30 cellular contexts compared by ENCODE assay signal in the genomic region with DNA sequence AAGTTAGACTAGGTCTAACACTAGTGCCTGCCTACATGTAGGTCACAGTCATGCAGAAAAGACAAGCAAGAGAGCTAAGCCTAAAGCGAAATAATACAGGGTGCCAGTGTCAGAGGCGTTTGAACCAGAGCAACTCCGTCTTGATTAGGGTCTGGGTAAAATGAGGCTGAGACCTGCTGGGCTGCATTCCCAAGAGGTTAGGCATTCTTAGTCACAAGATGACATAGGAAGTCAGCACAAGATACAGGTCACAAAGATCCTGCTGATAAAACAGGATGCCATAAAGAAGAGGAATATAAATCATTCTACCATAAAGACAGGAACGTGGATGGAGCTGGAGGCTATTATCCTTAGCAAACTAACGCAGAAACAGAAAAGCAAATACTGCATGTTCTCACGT.
DNase-seq lines count a peak whose midpoint lies in the region; ATAC-seq and TF ChIP-seq lines count a peak whose summit lies in the region.
"Had no signal": no experiment of that assay in that cellular context is flagged by ENCODE, and none has a peak within 500 bp of the region (broad histone marks: within the 10 kb centered on the region; RNA-seq: fewer than 3 reads in every experiment).

No MANE protein-coding gene starts in this region.

- H3K79me2 ChIP-seq in GM23338 (replicated peaks; ENCODE audit: insufficient read depth) = peaks cover 6% of the 10 kb centered on the region; the same call in 1 of the 2 replicates

- H3K4me3 ChIP-seq in Caco-2 (ENCODE audit: low read depth, low read length) (no peak overlapping the region), GM23338 (no peak overlapping the region)
- H3K4me3 ChIP-seq: GM23248, sigmoid colon, thyroid gland had no signal

- no peak overlapping the region for H3K27ac ChIP-seq in GM23338 (ENCODE audit: low read depth)
- H3K27ac ChIP-seq in VCaP = peak overlapping the region; percentile 96
- H3K27ac ChIP-seq: brain microvascular endothelial cell, GM23248, sigmoid colon, thyroid gland, WERI-Rb-1 had no signal

- H3K27me3 Mint-ChIP-seq in Caco-2 (ENCODE audit: insufficient read depth, unreplicated experiment) (no peaks in the 10 kb centered on the region), GM23338 (ENCODE audit: insufficient read depth, low read depth, poor library complexity) (no peaks in the 10 kb centered on the region), mesothelial cell of epicardium (ENCODE audit: low read depth) (no peaks in the 10 kb centered on the region)
- H3K27me3 Mint-ChIP-seq in natural killer cell treated with Interleukin-12 subunit alpha and Interleukin-12 subunit beta and Interleukin-15 and Interleukin-18, amount 100 ng/mL, for 72 hours = peaks cover 0 to 10% of the 10 kb centered on the region in 2 donors
- H3K27me3 Mint-ChIP-seq: progenitor cell of endocrine pancreas had no signal

- no TSS peak for BruUV-seq in Caco-2 (replicated peaks; lab: Mats Ljungman, UMichigan)

- H3K27ac Mint-ChIP-seq in Caco-2 (ENCODE audit: unreplicated experiment) (no peak overlapping the region), GM23338 (no peak overlapping the region), mesothelial cell of epicardium (peak overlapping the region; percentile 71)
- no peak overlapping the region for H3K27ac Mint-ChIP-seq in natural killer cell treated with Interleukin-12 subunit alpha and Interleukin-12 subunit beta and Interleukin-15 and Interleukin-18, amount 100 ng/mL, for 72 hours
- H3K27ac Mint-ChIP-seq: activated naive CD4-positive, alpha-beta T cell treated with anti-CD3 and anti-CD28 coated beads, Interleukin-2, amount 50 U/mL, for 24 hours; HFFc6; immature natural killer cell; memory B cell; progenitor cell of endocrine pancreas had no signal

- H3K4me3 Mint-ChIP-seq in Caco-2 (ENCODE audit: unreplicated experiment) = peak overlapping the region; percentile 60
- H3K4me3 Mint-ChIP-seq in GM23338 = no peak overlapping the region
- H3K4me3 Mint-ChIP-seq in mesothelial cell of epicardium = no peak overlapping the region
- no peak overlapping the region for H3K4me3 Mint-ChIP-seq in natural killer cell treated with Interleukin-12 subunit alpha and Interleukin-12 subunit beta and Interleukin-15 and Interleukin-18, amount 100 ng/mL, for 72 hours
- H3K4me3 Mint-ChIP-seq: activated naive CD4-positive, alpha-beta T cell treated with anti-CD3 and anti-CD28 coated beads, Interleukin-2, amount 50 U/mL, for 24 hours; CD8-positive, alpha-beta memory T cell; HFFc6; immature natural killer cell; memory B cell had no signal

- TF ChIP-seq CTCF in Caco-2 (IDR thresholded peaks at IDR 0.05; ENCODE audit: insufficient read depth in 1 of 2, low read depth in 1 of 2, low read length in 1 of 2, severe bottlenecking in 1 of 2, unreplicated experiment in 1 of 2) = no peak
- no peak for TF ChIP-seq CTCF in GM23338 (conservative IDR thresholded peaks at IDR 0.05; ENCODE audit: low read depth in 2 of 2)
- TF ChIP-seq CTCF in VCaP (conservative IDR thresholded peaks at IDR 0.05) = no peak
- no peak for TF ChIP-seq CTCF in mesothelial cell of epicardium (IDR thresholded peaks at IDR 0.05; ENCODE audit: unreplicated experiment)

- H3K4me1 Mint-ChIP-seq in Caco-2 (ENCODE audit: low read depth, unreplicated experiment) (peaks cover 7% of the 10 kb centered on the region), GM23338 (peaks cover 44% of the 10 kb centered on the region), mesothelial cell of epicardium (peaks cover 49% of the 10 kb centered on the region)
- no peaks in the 10 kb centered on the region for H3K4me1 Mint-ChIP-seq in natural killer cell treated with Interleukin-12 subunit alpha and Interleukin-12 subunit beta and Interleukin-15 and Interleukin-18, amount 100 ng/mL, for 72 hours (ENCODE audit: low read depth in 2 of 2)
- H3K4me1 Mint-ChIP-seq: activated naive CD4-positive, alpha-beta T cell treated with anti-CD3 and anti-CD28 coated beads, Interleukin-2, amount 50 U/mL, for 24 hours; CD8-positive, alpha-beta memory T cell; immature natural killer cell; memory B cell had no signal

- DNase-seq in Caco-2 = peak; percentile 26 to 55
- no peak for DNase-seq in GM23338 (ENCODE audit: low spot score)
- no peak for DNase-seq in mesothelial cell of epicardium (ENCODE audit: low spot score in 2 of 2, unreplicated experiment in 2 of 2)
- DNase-seq in iPS-NIHi11 (ENCODE audit: low spot score) = no peak
- DNase-seq in ACHN = no peak
- no peak for DNase-seq in natural killer cell treated with Interleukin-12 subunit alpha and Interleukin-12 subunit beta and Interleukin-15 and Interleukin-18, amount 100 ng/mL, for 72 hours (ENCODE audit: low spot score)
- no peak for DNase-seq in G401 (ENCODE audit: low spot score)
- DNase-seq: activated CD4-positive, alpha-beta T cell treated with anti-CD3 and anti-CD28 coated beads for 4 hours; amygdala; BE2C; brain microvascular endothelial cell; CD8-positive, alpha-beta memory T cell; DMS 273 treated with DMSO at 0.1 percent for 48 hours; GM23248; HFFc6; immature natural killer cell; NCI-H1092 treated with DMSO at 0.1 percent for 48 hours; NCI-H1930; NCI-H524 treated with DMSO at 0.1 percent for 48 hours; nucleus accumbens; SIG-M5; sigmoid colon; stimulated activated CD4-positive, alpha-beta T cell treated with anti-CD3 and anti-CD28 coated beads, Interleukin-4, amount 100 ng/mL, for 1 hour; thyroid gland; WERI-Rb-1 had no signal

- H3F3A ChIP-seq in GM23338 (replicated peaks; ENCODE audit: low read depth) = no peaks in the 10 kb centered on the region

- H3K4me1 ChIP-seq in Caco-2 (peaks cover 13% of the 10 kb centered on the region), GM23338 (ENCODE audit: insufficient read depth) (peaks cover 33% of the 10 kb centered on the region)
- H3K4me1 ChIP-seq: BE2C, sigmoid colon, thyroid gland had no signal

- no peak for ATAC-seq in GM23338
- no peak for ATAC-seq in natural killer cell treated with Interleukin-12 subunit alpha and Interleukin-12 subunit beta and Interleukin-15 and Interleukin-18, amount 100 ng/mL, for 72 hours
- ATAC-seq: left lobe of liver had no signal

- H3K9me2 ChIP-seq in GM23338 (ENCODE audit: insufficient read depth) = no peaks in the 10 kb centered on the region

- H3K9me3 Mint-ChIP-seq in Caco-2 (ENCODE audit: unreplicated experiment) (no peaks in the 10 kb centered on the region), GM23338 (no peaks in the 10 kb centered on the region; the same call in 2 of the 3 replicates), mesothelial cell of epicardium (peaks cover 37% of the 10 kb centered on the region)
- H3K9me3 Mint-ChIP-seq in natural killer cell treated with Interleukin-12 subunit alpha and Interleukin-12 subunit beta and Interleukin-15 and Interleukin-18, amount 100 ng/mL, for 72 hours = no peaks in the 10 kb centered on the region
- H3K9me3 Mint-ChIP-seq: activated naive CD4-positive, alpha-beta T cell treated with anti-CD3 and anti-CD28 coated beads, Interleukin-2, amount 50 U/mL, for 24 hours; memory B cell had no signal

- intact Hi-C loops in Caco-2 (cut with micrococcal nuclease; ENCODE audit: unreplicated experiment) = no loop called here

- H3K4me2 ChIP-seq in GM23338 = peak overlapping the region; percentile 72; the same call in 1 of the 2 replicates

- H4K20me1 ChIP-seq in GM23338 (replicated peaks; ENCODE audit: insufficient read depth) = no peaks in the 10 kb centered on the region

- H3K9me3 ChIP-seq in Caco-2 = no peaks in the 10 kb centered on the region
- H3K9me3 ChIP-seq: BE2C, sigmoid colon, thyroid gland had no signal

- H3K36me3 Mint-ChIP-seq in Caco-2 (ENCODE audit: insufficient read depth, unreplicated experiment) = no peaks in the 10 kb centered on the region
- H3K36me3 Mint-ChIP-seq in GM23338 (ENCODE audit: low read depth) = no peaks in the 10 kb centered on the region
- peaks cover 4% of the 10 kb centered on the region for H3K36me3 Mint-ChIP-seq in mesothelial cell of epicardium
- no peaks in the 10 kb centered on the region for H3K36me3 Mint-ChIP-seq in natural killer cell treated with Interleukin-12 subunit alpha and Interleukin-12 subunit beta and Interleukin-15 and Interleukin-18, amount 100 ng/mL, for 72 hours
- H3K36me3 Mint-ChIP-seq: activated naive CD4-positive, alpha-beta T cell treated with anti-CD3 and anti-CD28 coated beads, Interleukin-2, amount 50 U/mL, for 24 hours; CD8-positive, alpha-beta memory T cell; immature natural killer cell; memory B cell had no signal

- H2AFZ ChIP-seq in GM23338 = no peak overlapping the region
- H2AFZ ChIP-seq: GM23248 had no signal

- POLR2A ChIA-PET in Caco-2 (lab: Charles Lee) = interaction anchor here (0.7 kb wide), 1 partner anchor 66 kb away, joined by 3 read pairs; no protein-coding TSS in a partner anchor

- CTCF ChIA-PET in Caco-2 (lab: Charles Lee) = no interaction called here

- H3K27me3 ChIP-seq in Caco-2 (replicated peaks; ENCODE audit: control insufficient read depth, insufficient read depth, low read length) = no peaks in the 10 kb centered on the region
- no peaks in the 10 kb centered on the region for H3K27me3 ChIP-seq in GM23338 (ENCODE audit: insufficient read depth)
- H3K27me3 ChIP-seq: BE2C, brain microvascular endothelial cell, thyroid gland had no signal

- no peaks in the 10 kb centered on the region for H3K36me3 ChIP-seq in Caco-2 (ENCODE audit: control insufficient read depth, insufficient read depth, low read length)
- no peaks in the 10 kb centered on the region for H3K36me3 ChIP-seq in GM23338 (ENCODE audit: insufficient read depth)
- H3K36me3 ChIP-seq: BE2C, brain microvascular endothelial cell, sigmoid colon, thyroid gland, WERI-Rb-1 had no signal

- in situ Hi-C loops in ACHN (cut with HindIII; ENCODE audit: low pct_ligation_motif_present, low pct_unique_long_range_greater_than_20kb, low sequenced_read_pairs) = no loop called here
- in situ Hi-C loops in G401 (cut with HindIII; ENCODE audit: low sequenced_read_pairs) = no loop called here

TF ChIP-seq in GM23338, 12 proteins besides CTCF, POLR2A, EP300 and RAD21 (continues in another document):
- TF ChIP-seq CREB1 (CRISPR knock-in tag; IDR thresholded peaks at IDR 0.05; ENCODE audit: low read depth) (no peak), NANOG (IDR thresholded peaks at IDR 0.05; ENCODE audit: borderline replicate concordance) (no peak), ZNF114 (CRISPR knock-in tag; IDR thresholded peaks at IDR 0.05) (no peak), ZNF331 (CRISPR knock-in tag; IDR thresholded peaks at IDR 0.05; ENCODE audit: low read depth) (no peak), JUNB (IDR thresholded peaks at IDR 0.05; ENCODE audit: unreplicated experiment) (no peak), POLR2AphosphoS5 (IDR thresholded peaks at IDR 0.05; ENCODE audit: low read depth) (no peak)
- TF ChIP-seq, protein P1, sequence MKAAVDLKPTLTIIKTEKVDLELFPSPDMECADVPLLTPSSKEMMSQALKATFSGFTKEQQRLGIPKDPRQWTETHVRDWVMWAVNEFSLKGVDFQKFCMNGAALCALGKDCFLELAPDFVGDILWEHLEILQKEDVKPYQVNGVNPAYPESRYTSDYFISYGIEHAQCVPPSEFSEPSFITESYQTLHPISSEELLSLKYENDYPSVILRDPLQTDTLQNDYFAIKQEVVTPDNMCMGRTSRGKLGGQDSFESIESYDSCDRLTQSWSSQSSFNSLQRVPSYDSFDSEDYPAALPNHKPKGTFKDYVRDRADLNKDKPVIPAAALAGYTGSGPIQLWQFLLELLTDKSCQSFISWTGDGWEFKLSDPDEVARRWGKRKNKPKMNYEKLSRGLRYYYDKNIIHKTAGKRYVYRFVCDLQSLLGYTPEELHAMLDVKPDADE (IDR thresholded peaks at IDR 0.05) = no peak

Comparison
In these comparisons a context has a peak if more than half of its experiments do, and no peak if none do; other contexts are left out.
1. DNase-seq: peak in Caco-2 (2 of 2); none in GM23338 (single experiment), mesothelial cell of epicardium (0 of 2), iPS-NIHi11 (single experiment), ACHN (single experiment), natural killer cell treated with Interleukin-12 subunit alpha and Interleukin-12 subunit beta and Interleukin-15 and Interleukin-18, amount 100 ng/mL, for 72 hours (single experiment) and G401 (single experiment).